Comparison of ENCODE assay signal across 2 cellular contexts in genomic region chr5:31844615-31845345, GRCh38.
TF ChIP-seq lines count a peak whose summit lies in the region.

No MANE protein-coding gene starts in this region.

TF ChIP-seq in K562, 482 proteins besides CTCF, POLR2A, EP300 and RAD21 (continued from another document):
- TF ChIP-seq SIX5 (IDR thresholded peaks at IDR 0.05; ENCODE audit: borderline replicate concordance in 1 of 2, insufficient read depth in 1 of 2, low read depth in 1 of 2, low read length in 2 of 2) (no peak), ARID3A (IDR thresholded peaks at IDR 0.05; ENCODE audit: borderline replicate concordance, low read depth, low read length) (no peak), SPI1 (IDR thresholded peaks at IDR 0.05; ENCODE audit: borderline replicate concordance, low read depth, low read length) (no peak), DDX20 (tag; IDR thresholded peaks at IDR 0.05; ENCODE audit: low read depth) (no peak), ZNF23 (CRISPR knock-in tag; IDR thresholded peaks at IDR 0.05) (no peak), KAT8 (IDR thresholded peaks at IDR 0.05; ENCODE audit: low read depth) (no peak), CBX8 (IDR thresholded peaks at IDR 0.05; ENCODE audit: borderline replicate concordance, extremely low read depth, low read depth, low read length, poor library complexity, severe bottlenecking) (no peak), ZNF717 (CRISPR knock-in tag; IDR thresholded peaks at IDR 0.05) (no peak), NUFIP1 (IDR thresholded peaks at IDR 0.05; ENCODE audit: partially characterized antibody) (no peak), MNT (conservative IDR thresholded peaks at IDR 0.05) (no peak), ZNF75A (CRISPR knock-in tag; IDR thresholded peaks at IDR 0.05) (no peak), HDAC2 (IDR thresholded peaks at IDR 0.05) (no peak)

TF ChIP-seq in HepG2, 621 proteins besides CTCF, POLR2A, EP300 and RAD21 (continued from another document):
- TF ChIP-seq ZFX (CRISPR knock-in tag; IDR thresholded peaks at IDR 0.05; ENCODE audit: low read depth) (no peak), ZNF446 (CRISPR knock-in tag; IDR thresholded peaks at IDR 0.05) (no peak), USF2 (IDR thresholded peaks at IDR 0.05; ENCODE audit: low read depth, low read length) (no peak), USF2 (CRISPR knock-in tag; IDR thresholded peaks at IDR 0.05; ENCODE audit: borderline replicate concordance) (no peak), ZFP62 (CRISPR knock-in tag; IDR thresholded peaks at IDR 0.05) (no peak), MED8 (CRISPR knock-in tag; IDR thresholded peaks at IDR 0.05; ENCODE audit: insufficient replicate concordance) (no peak), ZNF484 (CRISPR knock-in tag; IDR thresholded peaks at IDR 0.05; ENCODE audit: borderline replicate concordance, low read depth) (no peak), POGZ (CRISPR knock-in tag; IDR thresholded peaks at IDR 0.05) (no peak), PCBP2 (optimal IDR thresholded peaks at IDR 0.05; ENCODE audit: low read depth, low read length, poor library complexity, severe bottlenecking) (no peak), ZNF747 (CRISPR knock-in tag; IDR thresholded peaks at IDR 0.05; ENCODE audit: borderline replicate concordance) (no peak)
